8 cellular contexts compared by ENCODE assay signal in genomic region chr17:28811594-28812135, GRCh38. TPM values are rescaled to one million over a fixed set of nuclear protein-coding genes. Genes with fewer than 3 reads are reported as not detected.
DNase-seq lines count a peak whose midpoint lies in the region; ATAC-seq and TF ChIP-seq lines count a peak whose summit lies in the region.

No MANE protein-coding gene starts in this region.

- peak overlapping the region; percentile 91 for H3K4me3 Mint-ChIP-seq in natural killer cell treated with Interleukin-12 subunit alpha and Interleukin-12 subunit beta and Interleukin-15 and Interleukin-18, amount 100 ng/mL, for 72 hours

- H3K4me2 ChIP-seq in DND-41 (ENCODE audit: insufficient read depth, low read length): peak overlapping the region; percentile 80

- peak overlapping the region; percentile 68 for H3K27ac ChIP-seq in DND-41 (ENCODE audit: low read length)

- peaks cover 16 to 27% of the 10 kb centered on the region in 2 donors for H3K4me1 Mint-ChIP-seq in natural killer cell treated with Interleukin-12 subunit alpha and Interleukin-12 subunit beta and Interleukin-15 and Interleukin-18, amount 100 ng/mL, for 72 hours (ENCODE audit: low read depth in 2 of 2)

- DNase-seq in DND-41: no peak
- DNase-seq in epithelial cell of proximal tubule (ENCODE audit: low read depth): no peak
- DNase-seq in natural killer cell treated with Interleukin-12 subunit alpha and Interleukin-12 subunit beta and Interleukin-15 and Interleukin-18, amount 100 ng/mL, for 72 hours (ENCODE audit: low spot score): no peak
- no peak for DNase-seq in UCSD-AML1 (lab: John Stamatoyannopoulos, UW; ENCODE audit: unreplicated experiment)
- DNase-seq in globus pallidus (ENCODE audit: low spot score): no peak

- ATAC-seq in DND-41 (ENCODE audit: insufficient read depth, low read depth) (no peak), HG02571 (IDR thresholded peaks at IDR 0.05; ENCODE audit: unreplicated experiment) (peak; percentile 4), SK-N-SH treated with all-trans-retinoic acid at 6 μM for 48 hours (peak; percentile 30; the same call in 2 of the 3 replicates), HG03521 (IDR thresholded peaks at IDR 0.05; ENCODE audit: unreplicated experiment) (no peak)
- no peak for ATAC-seq in natural killer cell treated with Interleukin-12 subunit alpha and Interleukin-12 subunit beta and Interleukin-15 and Interleukin-18, amount 100 ng/mL, for 72 hours

- no peaks in the 10 kb centered on the region for H3K27me3 ChIP-seq in DND-41 (ENCODE audit: insufficient read depth, low read length, poor library complexity)

- H3K79me2 ChIP-seq in DND-41 (ENCODE audit: insufficient read depth, low read length): peaks cover 89% of the 10 kb centered on the region

- H3K9me3 Mint-ChIP-seq in natural killer cell treated with Interleukin-12 subunit alpha and Interleukin-12 subunit beta and Interleukin-15 and Interleukin-18, amount 100 ng/mL, for 72 hours: no peaks in the 10 kb centered on the region

- no peaks in the 10 kb centered on the region for H3K27me3 Mint-ChIP-seq in natural killer cell treated with Interleukin-12 subunit alpha and Interleukin-12 subunit beta and Interleukin-15 and Interleukin-18, amount 100 ng/mL, for 72 hours

- H3K27ac Mint-ChIP-seq in natural killer cell treated with Interleukin-12 subunit alpha and Interleukin-12 subunit beta and Interleukin-15 and Interleukin-18, amount 100 ng/mL, for 72 hours: peak overlapping the region; percentile 53 to 72

- TF ChIP-seq CTCF in DND-41 (IDR thresholded peaks at IDR 0.05; ENCODE audit: borderline replicate concordance, extremely low read depth, low read length, poor library complexity, severe bottlenecking) (peak; percentile 4), epithelial cell of proximal tubule (conservative IDR thresholded peaks at IDR 0.05; ENCODE audit: low read depth, low read length) (peak; percentile 17)

- H3K36me3 ChIP-seq in DND-41 (ENCODE audit: insufficient read depth, low read length): no peaks in the 10 kb centered on the region

- H3K9me3 ChIP-seq in DND-41 (ENCODE audit: insufficient read depth, low read length, severe bottlenecking): no peaks in the 10 kb centered on the region

- no peaks in the 10 kb centered on the region for H4K20me1 ChIP-seq in DND-41 (ENCODE audit: insufficient read depth, low read length)

- H3K36me3 Mint-ChIP-seq in natural killer cell treated with Interleukin-12 subunit alpha and Interleukin-12 subunit beta and Interleukin-15 and Interleukin-18, amount 100 ng/mL, for 72 hours: no peaks in the 10 kb centered on the region

- peaks cover 27% of the 10 kb centered on the region for H3K4me1 ChIP-seq in DND-41 (ENCODE audit: insufficient read depth, low read length)

- H3K9ac ChIP-seq in DND-41 (ENCODE audit: low read depth, low read length): peak overlapping the region; percentile 72

- peak overlapping the region; percentile 85 for H2AFZ ChIP-seq in DND-41 (ENCODE audit: low read depth, low read length)

- peak overlapping the region; percentile 60 to 90 for H3K4me3 ChIP-seq in DND-41 (ENCODE audit: low read depth in 1 of 2, low read length in 2 of 2)
- peak overlapping the region; percentile 97 for H3K4me3 ChIP-seq in epithelial cell of proximal tubule (ENCODE audit: low read depth, low read length)

TF ChIP-seq in SK-N-SH treated with all-trans-retinoic acid at 6 μM for 48 hours, 23 proteins besides CTCF, POLR2A, EP300 and RAD21:
- TF ChIP-seq TOX (CRISPR knock-in tag; IDR thresholded peaks at IDR 0.05; ENCODE audit: borderline replicate concordance) (no peak), ZNF8 (CRISPR knock-in tag; IDR thresholded peaks at IDR 0.05) (no peak), CSRNP3 (CRISPR knock-in tag; IDR thresholded peaks at IDR 0.05) (no peak), ZNF565 (CRISPR knock-in tag; conservative IDR thresholded peaks at IDR 0.05; ENCODE audit: low read depth) (no peak), OSR1 (CRISPR knock-in tag; IDR thresholded peaks at IDR 0.05) (no peak), GLIS3 (CRISPR knock-in tag; IDR thresholded peaks at IDR 0.05) (no peak), ESRRG (CRISPR knock-in tag; IDR thresholded peaks at IDR 0.05) (no peak), ISL1 (CRISPR knock-in tag; IDR thresholded peaks at IDR 0.05) (no peak), CSDC2 (CRISPR knock-in tag; IDR thresholded peaks at IDR 0.05) (no peak), TSHZ2 (CRISPR knock-in tag; IDR thresholded peaks at IDR 0.05) (no peak), POU6F1 (CRISPR knock-in tag; IDR thresholded peaks at IDR 0.05; ENCODE audit: borderline replicate concordance, low read depth) (no peak)

RNA-seq across cellular contexts. Expression of gene FAM222B, which starts 30.9 kb away (rescaled TPM):
- 11.9 and 14.2 TPM in 2 replicates for total RNA-seq in epithelial cell of proximal tubule
- total RNA-seq in natural killer cell treated with Interleukin-12 subunit alpha and Interleukin-12 subunit beta and Interleukin-15 and Interleukin-18, amount 100 ng/mL, for 72 hours: 10 to 100 TPM; 21.7 to 23.5 TPM

RNA-seq across cellular contexts. Expression of gene ERAL1, which starts 43.2 kb away (rescaled TPM):
- 86.9 and 94.9 TPM in 2 replicates for total RNA-seq in epithelial cell of proximal tubule
- 100 to 1,000 TPM in 1 of 2 donors, 10 to 100 TPM in 1; 55.9 to 105 TPM for total RNA-seq in natural killer cell treated with Interleukin-12 subunit alpha and Interleukin-12 subunit beta and Interleukin-15 and Interleukin-18, amount 100 ng/mL, for 72 hours

Comparison
In these comparisons a context has a peak if more than half of its experiments do, and no peak if none do; other contexts are left out.
1. ATAC-seq: peak in HG02571 (single experiment) and SK-N-SH treated with all-trans-retinoic acid at 6 μM for 48 hours (single experiment); none in DND-41 (single experiment), natural killer cell treated with Interleukin-12 subunit alpha and Interleukin-12 subunit beta and Interleukin-15 and Interleukin-18, amount 100 ng/mL, for 72 hours (0 of 2) and HG03521 (single experiment).